9 cellular contexts compared by ENCODE assay signal in genomic region chr21:43854773-43855633, GRCh38. TPM values are rescaled to one million over a fixed set of nuclear protein-coding genes. Genes with fewer than 3 reads are reported as not detected.
DNase-seq lines count a peak whose midpoint lies in the region; ATAC-seq, FAIRE-seq and TF ChIP-seq lines count a peak whose summit lies in the region.
"Had no signal": no experiment of that assay in that cellular context is flagged by ENCODE, and none has a peak within 500 bp of the region (broad histone marks: within the 10 kb centered on the region; RNA-seq: fewer than 3 reads in every experiment).

No MANE protein-coding gene starts in this region.

- H3K4me1 Mint-ChIP-seq in CD8-positive, alpha-beta memory T cell: no peaks in the 10 kb centered on the region
- H3K4me1 Mint-ChIP-seq in Caco-2 (ENCODE audit: low read depth, unreplicated experiment): no peaks in the 10 kb centered on the region

- POLR2A ChIA-PET in CD8-positive, alpha-beta memory T cell (lab: Charles Lee): no interaction called here
- POLR2A ChIA-PET in K562 (lab: Yijun Ruan, JAX) (interaction anchor here (0.7 to 1.3 kb wide), 8 partner anchors 7 to 200 kb away, joined by 3 to 7 read pairs (median 3); no protein-coding TSS in a partner anchor), Caco-2 (lab: Charles Lee) (no interaction called here), HEK293T (lab: Yijun Ruan, JAX) (no interaction called here)

- no peak overlapping the region for H3K4me3 Mint-ChIP-seq in CD8-positive, alpha-beta memory T cell
- H3K4me3 Mint-ChIP-seq in Caco-2 (ENCODE audit: unreplicated experiment): no peak overlapping the region

- H4K20me1 ChIP-seq in K562 (replicated peaks; ENCODE audit: control insufficient read depth, insufficient read depth, low read length): no peaks in the 10 kb centered on the region

- no TSS peak for BruUV-seq in K562 (replicated peaks; lab: Mats Ljungman, UMichigan)
- BruUV-seq in Caco-2 (replicated peaks; lab: Mats Ljungman, UMichigan): no TSS peak

- intact Hi-C loops in K562 (cut with micrococcal nuclease) (loop anchor here (2.0 to 5.0 kb wide), 3 partner anchors 26 to 44 kb away; no protein-coding TSS in a partner anchor), Caco-2 (cut with micrococcal nuclease; ENCODE audit: unreplicated experiment) (no loop called here)

- ATAC-seq in K562: peak; percentile 96

- peak; percentile 98 for FAIRE-seq in K562 (lab: Jason Lieb, UNC)

- peak; percentile 28 to 38; a peak in 3 of 4 replicates for TF ChIP-seq RAD21 in K562 (CRISPR knock-in tag; conservative IDR thresholded peaks at IDR 0.05 in 1 of 2, IDR thresholded peaks at IDR 0.05 in 1 of 2)

- TF ChIP-seq EP300 in K562 (IDR thresholded peaks at IDR 0.05; ENCODE audit: low read length): peak; percentile 90

- peak; percentile 92 for TF ChIP-seq POLR2A in K562 (conservative IDR thresholded peaks at IDR 0.05)

- no peaks in the 10 kb centered on the region for H3K9me3 Mint-ChIP-seq in CD8-positive, alpha-beta memory T cell
- no peaks in the 10 kb centered on the region for H3K9me3 Mint-ChIP-seq in Caco-2 (ENCODE audit: unreplicated experiment)

- no peaks in the 10 kb centered on the region for H3K36me3 ChIP-seq in CD8-positive, alpha-beta memory T cell (ENCODE audit: insufficient read depth, low read length)
- H3K36me3 ChIP-seq in KOPT-K1 (ENCODE audit: insufficient read depth, low read length) (no peaks in the 10 kb centered on the region), K562 (ENCODE audit: control insufficient read depth, insufficient read depth, low read length) (no peaks in the 10 kb centered on the region), Caco-2 (ENCODE audit: control insufficient read depth, insufficient read depth, low read length) (no peaks in the 10 kb centered on the region)

- H3K27ac ChIP-seq in CD8-positive, alpha-beta memory T cell (ENCODE audit: low read depth, low read length): peak overlapping the region; percentile 78
- H3K27ac ChIP-seq in KOPT-K1 (ENCODE audit: low read depth, low read length, poor library complexity, severe bottlenecking) (peak overlapping the region; percentile 80), K562 (ENCODE audit: extremely low read depth, low read depth, low read length) (peak overlapping the region; percentile 89)

- H3K27me3 Mint-ChIP-seq in CD8-positive, alpha-beta memory T cell: peaks cover 13 to 27% of the 10 kb centered on the region in 2 donors
- no peaks in the 10 kb centered on the region for H3K27me3 Mint-ChIP-seq in Caco-2 (ENCODE audit: insufficient read depth, unreplicated experiment)

- peak in 1 of 3 experiments; percentile 28; a peak in 1 of 6 replicates for TF ChIP-seq CTCF in K562 (IDR thresholded peaks at IDR 0.05 in 2 of 3, conservative IDR thresholded peaks at IDR 0.05 in 1 of 3; ENCODE audit: insufficient read depth in 2 of 3, low read depth in 1 of 3, low read length in 3 of 3)
- no peak for TF ChIP-seq CTCF in Caco-2 (IDR thresholded peaks at IDR 0.05; ENCODE audit: insufficient read depth in 1 of 2, low read depth in 1 of 2, low read length in 1 of 2, severe bottlenecking in 1 of 2, unreplicated experiment in 1 of 2)

- no peaks in the 10 kb centered on the region for H3K9me1 ChIP-seq in K562 (ENCODE audit: control insufficient read depth, insufficient read depth, low read length)

- no peaks in the 10 kb centered on the region for H3K9me3 ChIP-seq in CD8-positive, alpha-beta memory T cell (ENCODE audit: low read length)
- peaks cover 5% of the 10 kb centered on the region for H3K9me3 ChIP-seq in KOPT-K1 (ENCODE audit: insufficient read depth, low read length, poor library complexity, severe bottlenecking)
- H3K9me3 ChIP-seq in K562 (replicated peaks; ENCODE audit: control insufficient read depth, insufficient read depth, low read depth, low read length): peaks cover 15% of the 10 kb centered on the region
- no peaks in the 10 kb centered on the region for H3K9me3 ChIP-seq in Caco-2

- DNase-seq in CD8-positive, alpha-beta memory T cell: no peak
- DNase-seq in GM19238 (ENCODE audit: insufficient read length, low spot score) (peak; percentile 65), K562 (ENCODE audit: extremely low read depth in 1 of 4, low spot score in 3 of 4) (peak; percentile 88 to 97 (median 92)), Caco-2 (no peak), HEK293T (ENCODE audit: extremely low spot score) (no peak), DMS79 treated with DMSO at 0.1 percent for 48 hours (lab: John Stamatoyannopoulos, UW) (no peak), NCI-H82 treated with DMSO at 0.1 percent for 48 hours (lab: John Stamatoyannopoulos, UW; ENCODE audit: unreplicated experiment) (no peak)
- DNase-seq: activated gamma-delta T cell had no signal

- H2AFZ ChIP-seq in K562 (ENCODE audit: low read depth, low read length): peak overlapping the region; percentile 97

- H3K27ac Mint-ChIP-seq in CD8-positive, alpha-beta memory T cell: no peak overlapping the region
- no peak overlapping the region for H3K27ac Mint-ChIP-seq in Caco-2 (ENCODE audit: unreplicated experiment)

- peak overlapping the region; percentile 85 for H3K4me2 ChIP-seq in K562 (ENCODE audit: insufficient read depth, low read length)

- in situ Hi-C loops in K562 (cut with MboI): no loop called here

- H3K4me1 ChIP-seq in CD8-positive, alpha-beta memory T cell (ENCODE audit: insufficient read depth, low read length): no peaks in the 10 kb centered on the region
- peaks cover 33 to 45% of the 10 kb centered on the region in 2 experiments for H3K4me1 ChIP-seq in K562 (replicated peaks in 1 of 2; ENCODE audit: control insufficient read depth in 2 of 2, insufficient read depth in 2 of 2, low read length in 2 of 2)
- H3K4me1 ChIP-seq in Caco-2: no peaks in the 10 kb centered on the region

- no peaks in the 10 kb centered on the region for H3K79me2 ChIP-seq in K562 (ENCODE audit: control insufficient read depth, insufficient read depth, low read length)

- peaks cover 0 to 1% (median 0%) of the 10 kb centered on the region in 3 donors for H3K36me3 Mint-ChIP-seq in CD8-positive, alpha-beta memory T cell
- no peaks in the 10 kb centered on the region for H3K36me3 Mint-ChIP-seq in Caco-2 (ENCODE audit: insufficient read depth, unreplicated experiment)

- 5% methylated on average over 26 of the region's 26 CpGs for WGBS in K562 (ENCODE audit: insufficient coverage, low coverage, missing lambda C conversion rate)

- H3K27me3 ChIP-seq in CD8-positive, alpha-beta memory T cell (ENCODE audit: insufficient read depth, low read length, poor library complexity, severe bottlenecking): no peaks in the 10 kb centered on the region
- H3K27me3 ChIP-seq in K562 (ENCODE audit: control insufficient read depth in 2 of 2, insufficient read depth in 2 of 2, low read length in 2 of 2): no peaks in the 10 kb centered on the region
- no peaks in the 10 kb centered on the region for H3K27me3 ChIP-seq in Caco-2 (replicated peaks; ENCODE audit: control insufficient read depth, insufficient read depth, low read length)

- CTCF ChIA-PET in CD8-positive, alpha-beta memory T cell (lab: Charles Lee): no interaction called here
- CTCF ChIA-PET in K562 (lab: Yijun Ruan, JAX; ENCODE audit: low intra/inter-chr PET ratio) (interaction anchor here (0.6 to 0.7 kb wide), 2 partner anchors 20 to 84 kb away, joined by 3 read pairs; no protein-coding TSS in a partner anchor), Caco-2 (lab: Charles Lee) (no interaction called here), HEK293T (lab: Yijun Ruan, JAX) (no interaction called here)

- peak overlapping the region; percentile 74 to 93 for H3K9ac ChIP-seq in K562 (ENCODE audit: insufficient read depth in 1 of 2, low read depth in 2 of 2, low read length in 2 of 2)

- no peak overlapping the region for H3K4me3 ChIP-seq in CD8-positive, alpha-beta memory T cell (ENCODE audit: low read length)
- H3K4me3 ChIP-seq in K562 (peak overlapping the region; percentile 15; the same call in 1 of the 2 replicates), Caco-2 (ENCODE audit: low read depth, low read length) (no peak overlapping the region)

TF ChIP-seq in HEK293T, 16 proteins besides CTCF, POLR2A, EP300 and RAD21 (continues in another document):
- TF ChIP-seq HDGF (IDR thresholded peaks at IDR 0.05; ENCODE audit: borderline replicate concordance) (no peak), ZNF384 (IDR thresholded peaks at IDR 0.05) (no peak), FOXA1 (IDR thresholded peaks at IDR 0.05) (no peak), FOXK2 (IDR thresholded peaks at IDR 0.05) (no peak), ARNT (IDR thresholded peaks at IDR 0.05) (no peak), L3MBTL2 (conservative IDR thresholded peaks at IDR 0.05) (no peak), SP1 (IDR thresholded peaks at IDR 0.05) (no peak), NFRKB (IDR thresholded peaks at IDR 0.05) (no peak)
- TF ChIP-seq, protein P1, sequence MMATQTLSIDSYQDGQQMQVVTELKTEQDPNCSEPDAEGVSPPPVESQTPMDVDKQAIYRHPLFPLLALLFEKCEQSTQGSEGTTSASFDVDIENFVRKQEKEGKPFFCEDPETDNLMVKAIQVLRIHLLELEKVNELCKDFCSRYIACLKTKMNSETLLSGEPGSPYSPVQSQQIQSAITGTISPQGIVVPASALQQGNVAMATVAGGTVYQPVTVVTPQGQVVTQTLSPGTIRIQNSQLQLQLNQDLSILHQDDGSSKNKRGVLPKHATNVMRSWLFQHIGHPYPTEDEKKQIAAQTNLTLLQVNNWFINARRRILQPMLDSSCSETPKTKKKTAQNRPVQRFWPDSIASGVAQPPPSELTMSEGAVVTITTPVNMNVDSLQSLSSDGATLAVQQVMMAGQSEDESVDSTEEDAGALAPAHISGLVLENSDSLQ (IDR thresholded peaks at IDR 0.05): no peak

RNA-seq across cellular contexts. Expression of gene AGPAT3, which starts 10.0 kb away (rescaled TPM):
- 10 to 100 TPM; 66.5 to 69.3 TPM for total RNA-seq in CD8-positive, alpha-beta memory T cell
- 15.9 TPM for polyA plus RNA-seq in CD8-positive, alpha-beta memory T cell
- total RNA-seq in K562 (2011; cell fraction: chromatin; rRNA removed; ENCODE audit: low replicate concordance): 91.3 and 152 TPM in 2 replicates
- total RNA-seq in K562 (2011; cell fraction: nucleolus; rRNA removed): 92.9 and 103 TPM in 2 replicates
- 104 and 106 TPM in 2 replicates for total RNA-seq in K562 (2011; cell fraction: nucleoplasm; rRNA removed)
- 41.3 and 50.4 TPM in 2 replicates for total RNA-seq in K562 (2014; rRNA removed)
- total RNA-seq in K562 (2014; rRNA removed; fragmentation: Illumina TruSeq; extraction: Trizol): 27.3 and 28.6 TPM in 2 replicates
- 33.7 and 35.7 TPM in 2 replicates for total RNA-seq in K562 (2015; rRNA removed; fragmentation: Illumina TruSeq; extraction: Trizol)
- total RNA-seq in K562 (2021): 88.4 and 90.1 TPM in 2 replicates
- polyA plus RNA-seq in K562 (2011; rRNA removed): 48.3 and 63.4 TPM in 2 replicates
- polyA plus RNA-seq in K562 (2011; cell fraction: cytosol; rRNA removed): 66.5 and 76.4 TPM in 2 replicates
- 70.1 and 87.0 TPM in 2 replicates for polyA plus RNA-seq in K562 (2011; cell fraction: nucleus; rRNA removed)
- 42.6 and 65.7 TPM in 2 replicates for polyA plus RNA-seq in K562 (2012)
- polyA plus RNA-seq in K562 (2014; fragmentation: Illumina TruSeq; extraction: Trizol): 33.2 and 48.4 TPM in 2 replicates
- polyA plus RNA-seq in K562 (2014; fragmentation: Nextera tagmentation; extraction: Ambion mirVana): 1 to 10 TPM; 1.5 TPM
- polyA plus RNA-seq in K562 (2014; rRNA removed): 46.6 and 50.1 TPM in 2 replicates
- polyA minus RNA-seq in K562 (2011; rRNA and poly(A)+ RNA removed): 40.0 and 57.0 TPM in 2 replicates
- polyA minus RNA-seq in K562 (2011; cell fraction: cytosol; rRNA and poly(A)+ RNA removed): 48.7 and 66.4 TPM in 2 replicates
- 26.1 and 32.4 TPM in 2 replicates for polyA minus RNA-seq in K562 (2011; cell fraction: nucleus; rRNA and poly(A)+ RNA removed)
- 61.8 and 65.5 TPM in 2 replicates for total RNA-seq in Caco-2 (2022)

Comparison
In these comparisons a context has a peak if more than half of its experiments do, and no peak if none do; other contexts are left out.
1. DNase-seq: peak in GM19238 (single experiment) and K562 (4 of 4); none in CD8-positive, alpha-beta memory T cell (0 of 5), Caco-2 (0 of 2), HEK293T (single experiment), DMS79 treated with DMSO at 0.1 percent for 48 hours (single experiment) and NCI-H82 treated with DMSO at 0.1 percent for 48 hours (single experiment).
2. Peak in every context shown above with its lines, with median percentiles within 50 percentile points of each other: H3K27ac ChIP-seq.